11 cellular contexts compared by ENCODE assay signal in the genomic region with DNA sequence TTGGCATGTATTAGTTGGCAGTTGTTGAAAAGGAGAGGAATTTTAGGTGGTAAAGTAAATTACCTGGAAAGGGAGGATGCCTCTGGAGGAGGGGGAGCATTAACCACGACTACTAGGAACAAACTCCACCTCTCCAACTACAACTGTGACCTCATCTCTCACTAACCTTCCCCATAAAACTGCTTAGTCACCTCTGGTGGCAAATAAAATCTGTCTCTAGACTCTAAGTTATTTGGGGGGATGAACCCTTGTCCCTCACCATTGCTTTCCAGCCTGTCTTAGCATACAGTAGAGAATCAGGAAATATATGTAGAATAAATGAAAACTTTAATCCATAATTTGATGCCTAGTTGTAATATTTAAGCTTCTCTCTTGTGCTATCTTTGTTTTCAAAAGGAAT. TPM values are rescaled to one million over a fixed set of nuclear protein-coding genes. Genes with fewer than 3 reads are reported as not detected.
DNase-seq lines count a peak whose midpoint lies in the region; ATAC-seq and TF ChIP-seq lines count a peak whose summit lies in the region.
"Had no signal": no experiment of that assay in that cellular context is flagged by ENCODE, and none has a peak within 500 bp of the region (broad histone marks: within the 10 kb centered on the region; RNA-seq: fewer than 3 reads in every experiment).

No MANE protein-coding gene starts in this region.

- no peak overlapping the region for H3K4me3 Mint-ChIP-seq in T-cell

- H3K27me3 ChIP-seq in HUES6 (ENCODE audit: control insufficient read depth, insufficient read depth, low read length) (no peaks in the 10 kb centered on the region), kidney epithelial cell (ENCODE audit: control insufficient read depth, insufficient read depth, low read length) (no peaks in the 10 kb centered on the region)

- H3K4me1 Mint-ChIP-seq in T-cell, result peaks cover 0 to 9% (median 0%) of the 10 kb centered on the region in 3 donors

- DNase-seq in DMS53 treated with DMSO at 0.1 percent for 48 hours (lab: John Stamatoyannopoulos, UW; ENCODE audit: unreplicated experiment) (peak; percentile 51), astrocyte of the spinal cord (ENCODE audit: low read depth, low spot score) (peak; percentile 62), kidney epithelial cell (ENCODE audit: low read depth) (peak; percentile 56), T-cell (no peak), mesenteric fat pad (ENCODE audit: low spot score) (no peak)
- no peak for DNase-seq in stimulated activated CD4-positive, alpha-beta T cell treated with anti-CD3 and anti-CD28 coated beads, Interleukin-2, amount 100 ng/mL, for 24 hours
- DNase-seq: DMS79 had no signal

- H3K9me3 Mint-ChIP-seq in T-cell, result peaks cover 0 to 10% (median 8%) of the 10 kb centered on the region in 3 donors

- H3K36me3 ChIP-seq in HUES6 (ENCODE audit: control insufficient read depth, insufficient read depth, low read length) (no peaks in the 10 kb centered on the region), kidney epithelial cell (ENCODE audit: control insufficient read depth, insufficient read depth, low read length) (no peaks in the 10 kb centered on the region)

- H3K27ac ChIP-seq in HUES6 (ENCODE audit: low read depth, low read length), result peak overlapping the region; percentile 51
- H3K27ac ChIP-seq: SK-N-MC had no signal

- TF ChIP-seq CTCF in astrocyte of the spinal cord (IDR thresholded peaks at IDR 0.05; ENCODE audit: low read depth, low read length) (no peak), kidney epithelial cell (IDR thresholded peaks at IDR 0.05; ENCODE audit: insufficient read depth, low read length, poor library complexity, severe bottlenecking) (no peak)

- POLR2A ChIA-PET in T-cell (lab: Charles Lee), result no interaction called here

- H3K4me1 ChIP-seq in HUES6 (ENCODE audit: control insufficient read depth, insufficient read depth, low read length), result peaks cover 14% of the 10 kb centered on the region

- H3K9ac ChIP-seq in HUES6 (ENCODE audit: low read length), result peak overlapping the region; percentile 40

- H3K27ac Mint-ChIP-seq in T-cell, result no peak overlapping the region

- H3K4me3 ChIP-seq in HUES6 (ENCODE audit: low read depth, low read length) (no peak overlapping the region), astrocyte of the spinal cord (ENCODE audit: low read depth, low read length) (no peak overlapping the region), kidney epithelial cell (ENCODE audit: low read depth, low read length) (no peak overlapping the region)
- H3K4me3 ChIP-seq: lung, SK-N-MC had no signal

- ATAC-seq in GM21390 (IDR thresholded peaks at IDR 0.05; ENCODE audit: unreplicated experiment), result no peak
- ATAC-seq in T-cell (replicated peaks in 1 of 4), result no peak

- H3K27me3 Mint-ChIP-seq in T-cell, result peaks cover 0 to 2% of the 10 kb centered on the region in 2 donors

- peaks cover 6% of the 10 kb centered on the region for H3K36me3 Mint-ChIP-seq in T-cell

- in situ Hi-C loops in astrocyte of the spinal cord (cut with HindIII; ENCODE audit: low sequenced_read_pairs), result no loop called here

- no peaks in the 10 kb centered on the region for H3K9me3 ChIP-seq in HUES6 (ENCODE audit: control insufficient read depth, insufficient read depth, low read depth, low read length)

- CTCF ChIA-PET in T-cell (lab: Charles Lee), result interaction anchor here (0.5 to 1.7 kb wide), 14 partner anchors 9 to 470 kb away, joined by 3 to 6 read pairs (median 4); no protein-coding TSS in a partner anchor

RNA-seq across cellular contexts. Expression of a gene that starts 27.6 kb away (rescaled TPM):
- total RNA-seq in kidney epithelial cell (62.8 and 66.3 TPM in 2 replicates), T-cell (1 to 10 TPM in 1 of 5 donors, under 1 TPM in 4; 0.39 to 1.3 (median 0.73) TPM), mesenteric fat pad (63.9 TPM)

Comparison
In these comparisons a context has a peak if more than half of its experiments do, and no peak if none do; other contexts are left out.
1. DNase-seq: peak in DMS53 treated with DMSO at 0.1 percent for 48 hours (single experiment), astrocyte of the spinal cord (single experiment) and kidney epithelial cell (single experiment); none in T-cell (0 of 34), stimulated activated CD4-positive, alpha-beta T cell treated with anti-CD3 and anti-CD28 coated beads, Interleukin-2, amount 100 ng/mL, for 24 hours (0 of 2) and mesenteric fat pad (single experiment).
2. RNA of a gene that starts 27.6 kb away (total RNA-seq): 63.9 TPM in mesenteric fat pad (single experiment) and 62.8 to 66.3 TPM in kidney epithelial cell; 0.39 to 1.3 TPM in T-cell; every median in the first group is over 10 times any median in the second.